ENCODE assay signal across 9 cellular contexts in the genomic region with DNA sequence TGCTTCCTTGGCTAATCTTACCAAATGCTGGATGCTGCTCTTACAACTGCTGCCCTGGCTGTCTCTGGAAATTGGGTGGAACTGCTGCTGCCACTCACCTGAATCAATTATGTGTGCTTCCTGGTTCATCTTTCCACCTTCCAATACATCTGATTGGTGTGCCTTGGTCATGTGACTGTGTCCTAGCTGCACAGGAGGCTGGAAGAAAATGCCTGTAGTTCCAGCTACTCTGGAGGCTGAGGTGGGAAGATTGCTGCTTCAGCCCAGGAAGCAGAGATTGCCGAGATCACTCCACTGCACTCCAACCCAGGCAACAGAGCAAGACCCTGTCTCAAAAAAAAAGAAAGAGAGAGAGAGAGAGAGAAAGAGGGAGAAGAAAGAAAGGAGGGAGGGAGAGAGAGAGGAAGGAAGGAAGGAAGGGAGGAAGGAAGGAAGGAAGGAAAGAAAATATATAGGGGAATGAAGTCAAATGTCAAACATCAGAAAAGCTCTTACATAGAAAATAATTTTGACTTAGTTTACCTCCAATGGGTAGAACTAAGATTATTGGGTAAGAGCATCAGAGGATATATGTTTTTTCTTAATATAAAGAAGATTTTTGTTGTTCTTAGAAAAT. TPM values are rescaled to one million over a fixed set of nuclear protein-coding genes. Genes with fewer than 3 reads are reported as not detected.
A peak's percentile ranks its signal among the peaks of the same experiment; 100 is the strongest.
DNase-seq lines count a peak whose midpoint lies in the region; ATAC-seq and TF ChIP-seq lines count a peak whose summit lies in the region.
"Had no signal": no experiment of that assay in that cellular context is flagged by ENCODE, and none has a peak within 500 bp of the region (broad histone marks: within the 10 kb centered on the region; RNA-seq: fewer than 3 reads in every experiment).

No MANE protein-coding gene starts in this region.

- H3K27me3 Mint-ChIP-seq in activated CD8-positive, alpha-beta T cell treated with anti-CD3 and anti-CD28 coated beads for 36 hours: no peaks in the 10 kb centered on the region

- no peaks in the 10 kb centered on the region for H3K9me3 Mint-ChIP-seq in activated CD8-positive, alpha-beta T cell treated with anti-CD3 and anti-CD28 coated beads for 36 hours

- CTCF ChIA-PET in activated CD8-positive, alpha-beta T cell treated with anti-CD3 and anti-CD28 coated beads for 36 hours (lab: Charles Lee): interaction anchor here (0.7 to 16.8 kb wide), 19 partner anchors 9 to 267 kb away, joined by 3 to 241 read pairs (median 10); a partner anchor contains a TSS

- no peak overlapping the region for H3K4me3 Mint-ChIP-seq in activated CD8-positive, alpha-beta T cell treated with anti-CD3 and anti-CD28 coated beads for 36 hours

- ATAC-seq in activated CD8-positive, alpha-beta T cell treated with anti-CD3 and anti-CD28 coated beads for 36 hours: no peak
- ATAC-seq in GM21515 (IDR thresholded peaks at IDR 0.05; ENCODE audit: unreplicated experiment): no peak

- peak; percentile 47 for DNase-seq in DMS53 (lab: John Stamatoyannopoulos, UW)
- DNase-seq in DMS53 treated with DMSO at 0.1 percent for 48 hours (lab: John Stamatoyannopoulos, UW; ENCODE audit: unreplicated experiment): no peak
- DNase-seq in GM10266 (ENCODE audit: extremely low spot score): peak; percentile 12
- no peak for DNase-seq in activated CD8-positive, alpha-beta T cell treated with anti-CD3 and anti-CD28 coated beads for 36 hours
- peak; percentile 10 for DNase-seq in myocyte (ENCODE audit: low read depth)
- DNase-seq in activated gamma-delta T cell treated with Interleukin-2 at 50 U/mL for 16 hours: no peak
- no peak for DNase-seq in NOMO-1 (lab: John Stamatoyannopoulos, UW; ENCODE audit: unreplicated experiment in 2 of 2)
- DNase-seq: NCI-H226 had no signal

- peaks cover 24% of the 10 kb centered on the region for H3K4me1 Mint-ChIP-seq in activated CD8-positive, alpha-beta T cell treated with anti-CD3 and anti-CD28 coated beads for 36 hours (ENCODE audit: low read depth)

- H3K27ac Mint-ChIP-seq in activated CD8-positive, alpha-beta T cell treated with anti-CD3 and anti-CD28 coated beads for 36 hours: peak overlapping the region; percentile 14

- no peak for TF ChIP-seq CTCF in GM10266 (IDR thresholded peaks at IDR 0.05; ENCODE audit: control insufficient read depth, insufficient read depth, low read depth, missing control alignments)
- no peak for TF ChIP-seq CTCF in activated CD8-positive, alpha-beta T cell treated with anti-CD3 and anti-CD28 coated beads for 36 hours (IDR thresholded peaks at IDR 0.05)

- peaks cover 15% of the 10 kb centered on the region for H3K36me3 Mint-ChIP-seq in activated CD8-positive, alpha-beta T cell treated with anti-CD3 and anti-CD28 coated beads for 36 hours (ENCODE audit: low read depth)

- POLR2A ChIA-PET in activated CD8-positive, alpha-beta T cell treated with anti-CD3 and anti-CD28 coated beads for 36 hours (lab: Charles Lee): interaction anchor here (0.7 to 3.2 kb wide), 6 partner anchors 18 to 564 kb away, joined by 3 to 19 read pairs (median 6); a partner anchor contains a TSS

- intact Hi-C loops in activated CD8-positive, alpha-beta T cell treated with anti-CD3 and anti-CD28 coated beads for 36 hours (cut with micrococcal nuclease): no loop called here

RNA-seq across cellular contexts. Expression of a gene that starts 14.1 kb away (rescaled TPM):
- 10 to 100 TPM; 26.6 to 26.7 TPM for total RNA-seq in activated CD8-positive, alpha-beta T cell treated with anti-CD3 and anti-CD28 coated beads for 36 hours
- total RNA-seq in myocyte: 9.4 and 20.0 TPM in 2 replicates
- polyA plus RNA-seq in myocyte (2012): 34.1 TPM

RNA-seq across cellular contexts. Expression of a gene that starts 30.6 kb away (rescaled TPM):
- 10 to 100 TPM; 97.1 to 99.1 TPM for total RNA-seq in activated CD8-positive, alpha-beta T cell treated with anti-CD3 and anti-CD28 coated beads for 36 hours
- 0.31 TPM in 1 of 2 replicates, not detected in the other for total RNA-seq in myocyte
- 0.77 TPM for polyA plus RNA-seq in myocyte (2012)

Comparison
In these comparisons a context has a peak if more than half of its experiments do, and no peak if none do; other contexts are left out.
1. DNase-seq: peak in DMS53 (single experiment), GM10266 (single experiment) and myocyte (single experiment); none in DMS53 treated with DMSO at 0.1 percent for 48 hours (single experiment), activated CD8-positive, alpha-beta T cell treated with anti-CD3 and anti-CD28 coated beads for 36 hours (single experiment), activated gamma-delta T cell treated with Interleukin-2 at 50 U/mL for 16 hours (single experiment) and NOMO-1 (0 of 2).
2. RNA of a gene that starts 30.6 kb away (total RNA-seq): 97.1 to 99.1 TPM in activated CD8-positive, alpha-beta T cell treated with anti-CD3 and anti-CD28 coated beads for 36 hours; 0.31 TPM in myocyte; every median in the first group is over 10 times any median in the second.